ENCODE assay signal across 8 cellular contexts in genomic region chr14:73472182-73473114, GRCh38. TPM values are rescaled to one million over a fixed set of nuclear protein-coding genes. Genes with fewer than 3 reads are reported as not detected.
DNase-seq lines count a peak whose midpoint lies in the region; ATAC-seq, FAIRE-seq and TF ChIP-seq lines count a peak whose summit lies in the region.

No MANE protein-coding gene starts in this region.

- H3K4me3 Mint-ChIP-seq in immature natural killer cell = no peak overlapping the region

- no peaks in the 10 kb centered on the region for H3K9me1 ChIP-seq in K562 (ENCODE audit: control insufficient read depth, insufficient read depth, low read length)

- peak; percentile 76 to 89 for TF ChIP-seq RAD21 in K562 (CRISPR knock-in tag; conservative IDR thresholded peaks at IDR 0.05 in 1 of 2, IDR thresholded peaks at IDR 0.05 in 1 of 2)

- H3K9me3 Mint-ChIP-seq in immature natural killer cell = no peaks in the 10 kb centered on the region

- H3K36me3 ChIP-seq in K562 (ENCODE audit: control insufficient read depth, insufficient read depth, low read length) (no peaks in the 10 kb centered on the region), testis (ENCODE audit: low read depth, missing control alignments) (no peaks in the 10 kb centered on the region), MG63 (no peaks in the 10 kb centered on the region)

- TF ChIP-seq CTCF in K562 (IDR thresholded peaks at IDR 0.05 in 2 of 3, conservative IDR thresholded peaks at IDR 0.05 in 1 of 3; ENCODE audit: insufficient read depth in 2 of 3, low read depth in 1 of 3, low read length in 3 of 3) (peak; percentile 53 to 81 (median 60); a peak in 5 of 6 replicates), testis (IDR thresholded peaks at IDR 0.05) (peak; percentile 53 to 65 (median 63))

- CTCF ChIA-PET in K562 (lab: Yijun Ruan, JAX; ENCODE audit: low intra/inter-chr PET ratio) = interaction anchor here (0.6 to 2.3 kb wide), 7 partner anchors 161 to 958 kb away, joined by 3 to 23 read pairs (median 3); no protein-coding TSS in a partner anchor

- H3K27me3 Mint-ChIP-seq in immature natural killer cell (ENCODE audit: low read depth in 3 of 3) = peaks cover 0 to 4% (median 2%) of the 10 kb centered on the region in 3 donors

- no peak for TF ChIP-seq EP300 in K562 (IDR thresholded peaks at IDR 0.05; ENCODE audit: low read length)

- ATAC-seq in HG03432 (IDR thresholded peaks at IDR 0.05; ENCODE audit: unreplicated experiment) = peak; percentile 52
- ATAC-seq in K562 = peak; percentile 82
- no peak for ATAC-seq in HG02623 (IDR thresholded peaks at IDR 0.05; ENCODE audit: unreplicated experiment)

- POLR2A ChIA-PET in K562 (lab: Yijun Ruan, JAX) = interaction anchor here (0.9 to 2.3 kb wide), 3 partner anchors 10 to 190 kb away, joined by 3 to 11 read pairs (median 7); partner anchors contain the start of gene NUMB

- H3K27me3 ChIP-seq in K562 (ENCODE audit: control insufficient read depth in 2 of 2, insufficient read depth in 2 of 2, low read length in 2 of 2) = no peaks in the 10 kb centered on the region
- no peaks in the 10 kb centered on the region for H3K27me3 ChIP-seq in testis
- no peaks in the 10 kb centered on the region for H3K27me3 ChIP-seq in MG63

- H3K9ac ChIP-seq in K562 (ENCODE audit: insufficient read depth in 1 of 2, low read depth in 2 of 2, low read length in 2 of 2) = no peak overlapping the region

- no peaks in the 10 kb centered on the region for H3K79me2 ChIP-seq in K562 (ENCODE audit: control insufficient read depth, insufficient read depth, low read length)

- no peaks in the 10 kb centered on the region for H4K20me1 ChIP-seq in K562 (replicated peaks; ENCODE audit: control insufficient read depth, insufficient read depth, low read length)

- no peaks in the 10 kb centered on the region for H3K9me3 ChIP-seq in K562 (replicated peaks; ENCODE audit: control insufficient read depth, insufficient read depth, low read depth, low read length)
- H3K9me3 ChIP-seq in testis = no peaks in the 10 kb centered on the region
- no peaks in the 10 kb centered on the region for H3K9me3 ChIP-seq in MG63

- no peak overlapping the region for H3K4me3 ChIP-seq in K562
- H3K4me3 ChIP-seq in testis = no peak overlapping the region
- H3K4me3 ChIP-seq in MG63 = no peak overlapping the region

- no peak overlapping the region for H3K27ac ChIP-seq in K562 (ENCODE audit: extremely low read depth, low read depth, low read length)
- H3K27ac ChIP-seq in testis = no peak overlapping the region

- in situ Hi-C loops in K562 (cut with MboI) = loop anchor here (10.0 to 25.0 kb wide), 3 partner anchors 308 to 960 kb away; partner anchors contain the start of gene ZFYVE1

- no peaks in the 10 kb centered on the region for H3K36me3 Mint-ChIP-seq in immature natural killer cell

- 44% methylated on average over 13 of the region's 18 CpGs for WGBS in K562 (ENCODE audit: insufficient coverage, low coverage, missing lambda C conversion rate)
- WGBS in testis, 2 donors = 67 to 72% methylated on average over 18 of the region's 18 CpGs

- BruUV-seq in K562 (replicated peaks; lab: Mats Ljungman, UMichigan) = no TSS peak

- no peak overlapping the region for H2AFZ ChIP-seq in K562 (ENCODE audit: low read depth, low read length)

- H3K4me2 ChIP-seq in K562 (ENCODE audit: insufficient read depth, low read length) = no peak overlapping the region

- no peak overlapping the region for H3K27ac Mint-ChIP-seq in immature natural killer cell

- intact Hi-C loops in K562 (cut with micrococcal nuclease) = loop anchor here (5.0 to 10.0 kb wide), 5 partner anchors 175 to 958 kb away; partner anchors contain the start of gene PAPLN
- intact Hi-C loops in testis (cut with DNase I; ENCODE audit: low total_unique reads) = loop anchor here (10.0 kb wide), 1 partner anchor 178 kb away; no protein-coding TSS in a partner anchor

- DNase-seq in DMS53 (lab: John Stamatoyannopoulos, UW) (peak; percentile 79), NCI-H524 treated with DMSO at 0.1 percent for 48 hours (lab: John Stamatoyannopoulos, UW) (peak; percentile 70), K562 (ENCODE audit: extremely low read depth in 1 of 4, low spot score in 3 of 4) (peak; percentile 38 to 60 (median 44)), immature natural killer cell (peak; percentile 38 to 57 (median 46)), testis (peak; percentile 11), MG63 (no peak)

- TF ChIP-seq POLR2A in K562 (conservative IDR thresholded peaks at IDR 0.05) (no peak), testis (IDR thresholded peaks at IDR 0.05) (no peak)

- FAIRE-seq in K562 (lab: Jason Lieb, UNC) = peak; percentile 90

- H3K4me1 Mint-ChIP-seq in immature natural killer cell = no peaks in the 10 kb centered on the region

- H3K4me1 ChIP-seq in K562 (replicated peaks in 1 of 2; ENCODE audit: control insufficient read depth in 2 of 2, insufficient read depth in 2 of 2, low read length in 2 of 2) (peaks cover 0 to 10% of the 10 kb centered on the region in 2 experiments; a peak in 2 of 5 replicates), testis (no peaks in the 10 kb centered on the region)

TF ChIP-seq in K562, 482 proteins besides CTCF, POLR2A, EP300 and RAD21 (continues in another document):
- TF ChIP-seq RBM14 (IDR thresholded peaks at IDR 0.05; ENCODE audit: borderline replicate concordance, insufficient read depth, low read depth, low read length) (no peak), GTF2A2 (tag; IDR thresholded peaks at IDR 0.05) (no peak), DEAF1 (CRISPR knock-in tag; IDR thresholded peaks at IDR 0.05) (peak; percentile 62), ARID2 (IDR thresholded peaks at IDR 0.05) (peak; percentile 47; the same call in 1 of the 2 replicates), RB1 (IDR thresholded peaks at IDR 0.05; ENCODE audit: low read depth) (peak; percentile 64; the same call in 1 of the 2 replicates), MECOM (CRISPR knock-in tag; IDR thresholded peaks at IDR 0.05) (no peak), ZNF316 (IDR thresholded peaks at IDR 0.05) (no peak)

RNA-seq across cellular contexts. Expression of gene NUMB, which starts 14.1 kb away (rescaled TPM):
- 92.6 and 162 TPM in 2 replicates for total RNA-seq in K562 (2011; cell fraction: chromatin; rRNA removed; ENCODE audit: low replicate concordance)
- total RNA-seq in K562 (2011; cell fraction: nucleolus; rRNA removed) = 62.4 and 76.5 TPM in 2 replicates
- total RNA-seq in K562 (2011; cell fraction: nucleoplasm; rRNA removed) = 94.4 and 145 TPM in 2 replicates
- 16.8 and 17.8 TPM in 2 replicates for total RNA-seq in K562 (2014; rRNA removed)
- 18.1 TPM in 2 replicates for total RNA-seq in K562 (2014; rRNA removed; fragmentation: Illumina TruSeq; extraction: Trizol)
- total RNA-seq in K562 (2015; rRNA removed; fragmentation: Illumina TruSeq; extraction: Trizol) = 13.5 and 17.9 TPM in 2 replicates
- 38.3 and 39.4 TPM in 2 replicates for total RNA-seq in K562 (2021)
- 54.0 and 65.1 TPM in 2 replicates for polyA plus RNA-seq in K562 (2011; rRNA removed)
- polyA plus RNA-seq in K562 (2011; cell fraction: cytosol; rRNA removed) = 66.1 and 80.6 TPM in 2 replicates
- polyA plus RNA-seq in K562 (2011; cell fraction: nucleus; rRNA removed) = 95.4 and 136 TPM in 2 replicates
- 33.4 and 35.1 TPM in 2 replicates for polyA plus RNA-seq in K562 (2012)
- 44.2 and 48.6 TPM in 2 replicates for polyA plus RNA-seq in K562 (2014; fragmentation: Illumina TruSeq; extraction: Trizol)
- polyA plus RNA-seq in K562 (2014; fragmentation: Nextera tagmentation; extraction: Ambion mirVana) = 10 to 100 TPM; 23.5 to 47.8 TPM
- 31.5 and 32.3 TPM in 2 replicates for polyA plus RNA-seq in K562 (2014; rRNA removed)
- polyA minus RNA-seq in K562 (2011; rRNA and poly(A)+ RNA removed) = 101 and 113 TPM in 2 replicates
- polyA minus RNA-seq in K562 (2011; cell fraction: cytosol; rRNA and poly(A)+ RNA removed) = 32.8 and 40.6 TPM in 2 replicates
- polyA minus RNA-seq in K562 (2011; cell fraction: nucleus; rRNA and poly(A)+ RNA removed) = 46.2 and 65.6 TPM in 2 replicates
- 10 to 100 TPM; 14.1 to 32.4 (median 17.7) TPM for polyA plus RNA-seq in immature natural killer cell
- total RNA-seq in testis = 10 to 100 TPM; 69.7 to 78.7 TPM
- polyA plus RNA-seq in testis (ENCODE audit: insufficient read depth, low read depth, low replicate concordance) = 60.3 TPM
- 12.2 and 21.5 TPM in 2 replicates for total RNA-seq in MG63 (2014; rRNA removed; shearing (Covaris generic); ENCODE audit: low replicate concordance)

RNA-seq across cellular contexts. Expression of gene RIOX1, which starts 18.3 kb away (rescaled TPM):
- 6.8 and 12.9 TPM in 2 replicates for total RNA-seq in K562 (2011; cell fraction: chromatin; rRNA removed; ENCODE audit: low replicate concordance)
- total RNA-seq in K562 (2011; cell fraction: nucleolus; rRNA removed) = 14.5 and 16.8 TPM in 2 replicates
- 6.6 and 10.8 TPM in 2 replicates for total RNA-seq in K562 (2011; cell fraction: nucleoplasm; rRNA removed)
- total RNA-seq in K562 (2014; rRNA removed) = 17.6 and 18.0 TPM in 2 replicates
- 7.8 and 9.2 TPM in 2 replicates for total RNA-seq in K562 (2014; rRNA removed; fragmentation: Illumina TruSeq; extraction: Trizol)
- 11.5 and 12.7 TPM in 2 replicates for total RNA-seq in K562 (2015; rRNA removed; fragmentation: Illumina TruSeq; extraction: Trizol)
- 14.3 and 15.7 TPM in 2 replicates for total RNA-seq in K562 (2021)
- polyA plus RNA-seq in K562 (2011; rRNA removed) = 4.6 and 5.8 TPM in 2 replicates
- 5.6 and 18.2 TPM in 2 replicates for polyA plus RNA-seq in K562 (2011; cell fraction: cytosol; rRNA removed)
- 4.1 and 6.5 TPM in 2 replicates for polyA plus RNA-seq in K562 (2011; cell fraction: nucleus; rRNA removed)
- 5.3 and 9.7 TPM in 2 replicates for polyA plus RNA-seq in K562 (2012)
- 8.0 and 8.2 TPM in 2 replicates for polyA plus RNA-seq in K562 (2014; fragmentation: Illumina TruSeq; extraction: Trizol)
- 1 to 10 TPM; 1.9 to 2.6 TPM for polyA plus RNA-seq in K562 (2014; fragmentation: Nextera tagmentation; extraction: Ambion mirVana)
- 12.4 and 13.8 TPM in 2 replicates for polyA plus RNA-seq in K562 (2014; rRNA removed)
- 5.7 and 7.6 TPM in 2 replicates for polyA minus RNA-seq in K562 (2011; rRNA and poly(A)+ RNA removed)
- 8.2 and 10.1 TPM in 2 replicates for polyA minus RNA-seq in K562 (2011; cell fraction: cytosol; rRNA and poly(A)+ RNA removed)
- 7.8 and 10.0 TPM in 2 replicates for polyA minus RNA-seq in K562 (2011; cell fraction: nucleus; rRNA and poly(A)+ RNA removed)
- polyA plus RNA-seq in immature natural killer cell = 10 to 100 TPM; 10.3 to 26.2 (median 16.3) TPM
- total RNA-seq in testis = 10 to 100 TPM; 76.6 to 88.0 TPM
- polyA plus RNA-seq in testis (ENCODE audit: insufficient read depth, low read depth, low replicate concordance) = 25.4 TPM
- total RNA-seq in MG63 (2014; rRNA removed; shearing (Covaris generic); ENCODE audit: low replicate concordance) = 14.2 and 23.6 TPM in 2 replicates
